8 cellular contexts compared by ENCODE assay signal in genomic region chr2:108786354-108787208, GRCh38. TPM values are rescaled to one million over a fixed set of nuclear protein-coding genes. Genes with fewer than 3 reads are reported as not detected.
DNase-seq lines count a peak whose midpoint lies in the region; ATAC-seq and TF ChIP-seq lines count a peak whose summit lies in the region.

A gene with protein sequence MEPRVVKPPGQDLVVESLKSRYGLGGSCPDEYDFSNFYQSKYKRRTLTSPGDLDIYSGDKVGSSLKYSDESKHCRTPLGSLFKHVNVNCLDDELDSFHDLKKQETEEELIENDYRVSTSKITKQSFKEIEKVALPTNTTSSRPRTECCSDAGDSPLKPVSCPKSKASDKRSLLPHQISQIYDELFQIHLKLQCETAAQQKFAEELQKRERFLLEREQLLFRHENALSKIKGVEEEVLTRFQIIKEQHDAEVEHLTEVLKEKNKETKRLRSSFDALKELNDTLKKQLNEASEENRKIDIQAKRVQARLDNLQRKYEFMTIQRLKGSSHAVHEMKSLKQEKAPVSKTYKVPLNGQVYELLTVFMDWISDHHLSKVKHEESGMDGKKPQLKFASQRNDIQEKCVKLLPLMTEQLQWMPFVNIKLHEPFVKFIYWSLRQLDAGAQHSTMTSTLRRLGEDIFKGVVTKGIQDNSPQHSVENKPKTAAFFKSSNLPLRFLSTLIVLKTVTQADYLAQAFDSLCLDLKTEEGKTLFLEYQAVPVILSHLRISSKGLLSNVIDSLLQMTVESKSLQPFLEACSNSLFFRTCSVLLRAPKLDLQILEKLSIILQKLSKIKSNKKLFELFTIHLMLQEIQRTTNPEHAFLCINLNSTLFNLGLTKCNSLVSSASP (plus strand): TSS chr2:108786771. CDS start chr2:108786823, 52 bp downstream.

- H3K4me1 ChIP-seq in MM.1S (ENCODE audit: low read length) (peaks cover 14% of the 10 kb centered on the region), SJSA1 (replicated peaks) (peaks cover 10% of the 10 kb centered on the region; the same call in 1 of the 2 replicates), gastroesophageal sphincter (peaks cover 0 to 15% (median 3%) of the 10 kb centered on the region in 3 donors)

- peak within 1 kb of the TSS; percentile 74 for H3K4me3 ChIP-seq in MM.1S (ENCODE audit: low read length)
- peak within 1 kb of the TSS; percentile 72 for H3K4me3 ChIP-seq in SJSA1
- H3K4me3 ChIP-seq in gastroesophageal sphincter = peak within 1 kb of the TSS; percentile 52 to 86

- H2AFZ ChIP-seq in MM.1S (ENCODE audit: low read length) = peak within 1 kb of the TSS; percentile 65

- peak in 1 of 2 donors; percentile 17 for TF ChIP-seq POLR2A in gastroesophageal sphincter (IDR thresholded peaks at IDR 0.05)

- peak; percentile 97 for ATAC-seq in gastroesophageal sphincter

- no peak for TF ChIP-seq EP300 in gastroesophageal sphincter (IDR thresholded peaks at IDR 0.05)

- peaks cover 10% of the 10 kb centered on the region for H3F3A ChIP-seq in MM.1S (ENCODE audit: insufficient read depth, low read length)

- peaks cover 9% of the 10 kb centered on the region for H3K79me2 ChIP-seq in MM.1S (ENCODE audit: low read length)

- H3K9me3 ChIP-seq in MM.1S (replicated peaks; ENCODE audit: insufficient read depth, low read length) = no peaks in the 10 kb centered on the region
- H3K9me3 ChIP-seq in SJSA1 (replicated peaks) = no peaks in the 10 kb centered on the region
- no peaks in the 10 kb centered on the region for H3K9me3 ChIP-seq in gastroesophageal sphincter

- 0% methylated on average over 17 to 25 of the region's 78 CpGs for WGBS in gastroesophageal sphincter (ENCODE audit: low coverage in 1 of 2), 2 donors

- no peak for TF ChIP-seq CTCF in MM.1S (IDR thresholded peaks at IDR 0.05; ENCODE audit: low read length)
- TF ChIP-seq CTCF in gastroesophageal sphincter (IDR thresholded peaks at IDR 0.05) = peak in 1 of 4 experiments; percentile 10

- no peaks in the 10 kb centered on the region for H4K20me1 ChIP-seq in MM.1S (ENCODE audit: insufficient read depth, low read length)

- 0 out of 2 replicates have a peak, but pooled peaks cover 10% of the 10 kb centered on the region for H3K36me3 ChIP-seq in MM.1S (replicated peaks; ENCODE audit: insufficient read depth, low read length)
- peaks cover 30% of the 10 kb centered on the region for H3K36me3 ChIP-seq in SJSA1
- H3K36me3 ChIP-seq in gastroesophageal sphincter = peaks cover 3 to 30% of the 10 kb centered on the region in 2 donors

- H3K27me3 ChIP-seq in MM.1S (replicated peaks; ENCODE audit: insufficient read depth, low read length) (no peaks in the 10 kb centered on the region), SJSA1 (replicated peaks) (no peaks in the 10 kb centered on the region), gastroesophageal sphincter (no peaks in the 10 kb centered on the region)

- no peaks in the 10 kb centered on the region for H3K9me2 ChIP-seq in MM.1S (replicated peaks; ENCODE audit: insufficient read depth, low read length)

- H3K27ac ChIP-seq in MM.1S (ENCODE audit: low read length) (peak within 1 kb of the TSS; percentile 89), SJSA1 (peak within 1 kb of the TSS; percentile 73), gastroesophageal sphincter (peak within 1 kb of the TSS in 3 of 4 donors; percentile 81 to 86 (median 84))

- H3K4me2 ChIP-seq in MM.1S (ENCODE audit: low read depth, low read length) = peak within 1 kb of the TSS; percentile 96

- peak within 1 kb of the TSS; percentile 79 for H3K9ac ChIP-seq in MM.1S (ENCODE audit: low read length)

- peak; percentile 79 for DNase-seq in GF-D8 (lab: John Stamatoyannopoulos, UW)
- DNase-seq in HCEC 1CT = peak; percentile 84
- peak; percentile 96 for DNase-seq in MM.1S
- peak; percentile 90 to 91 for DNase-seq in SJSA1 (ENCODE audit: low read depth in 1 of 2, low spot score in 2 of 2)
- peak; percentile 84 for DNase-seq in activated gamma-delta T cell treated with anti-CD3 and anti-CD28 coated beads, Interleukin-2, amount 50 U/mL, for 16 hours (ENCODE audit: low read depth)
- DNase-seq in non-pigmented ciliary epithelial cell (ENCODE audit: low read depth) = peak; percentile 32
- peak; percentile 81 for DNase-seq in superior temporal gyrus (ENCODE audit: extremely low spot score)

RNA-seq across cellular contexts. Expression of the gene that starts here (rescaled TPM):
- 16.6 and 17.1 TPM in 2 replicates for total RNA-seq in SJSA1 (2014; rRNA removed; shearing (Covaris generic))
- 1 to 10 TPM; 1.5 to 2.7 (median 2.1) TPM for total RNA-seq in gastroesophageal sphincter

Comparison
In these comparisons a context has a peak if more than half of its experiments do, and no peak if none do; other contexts are left out.
1. Peak in every context shown above with its lines: DNase-seq, ATAC-seq, H3K4me3 ChIP-seq and H3K27ac ChIP-seq.
2. DNase-seq: peak in every context shown above with its lines; median percentile 96 in MM.1S; 90 in SJSA1; 84 in HCEC 1CT; 84 in activated gamma-delta T cell treated with anti-CD3 and anti-CD28 coated beads, Interleukin-2, amount 50 U/mL, for 16 hours; 81 in superior temporal gyrus; 79 in GF-D8; 32 in non-pigmented ciliary epithelial cell.